In genomic region chr2:178287652-178288344, GRCh38 we compare ENCODE assay signal across 28 cellular contexts.
"Had no signal": no experiment of that assay in that cellular context is flagged by ENCODE, and none has a peak within 500 bp of the region (broad histone marks: within the 10 kb centered on the region; RNA-seq: fewer than 3 reads in every experiment).

No MANE protein-coding gene starts in this region.

- H3K4me1 ChIP-seq: adrenal gland had no signal

- H3K9me3 ChIP-seq: adrenal gland had no signal

- H3K27ac Mint-ChIP-seq: activated CD4-positive, alpha-beta T cell treated with anti-CD3 and anti-CD28 coated beads, Interleukin-2, amount 10 ng/mL, durations not matched to agents 24 days and 14 days; activated CD8-positive, alpha-beta T cell treated with anti-CD3 and anti-CD28 coated beads for 36 hours; activated T-cell treated with anti-CD3 and anti-CD28 coated beads, Interleukin-2, amount 50 U/mL, for 72 hours; activated T-helper 17 cell treated with anti-CD3 and anti-CD28 coated beads, Interleukin-2, amount 50 U/mL, for 72 hours; brain had no signal

- H3K4me1 Mint-ChIP-seq: activated CD4-positive, alpha-beta T cell treated with anti-CD3 and anti-CD28 coated beads, Interleukin-2, amount 10 ng/mL, durations not matched to agents 24 days and 14 days; activated T-helper 17 cell treated with anti-CD3 and anti-CD28 coated beads, Interleukin-2, amount 50 U/mL, for 72 hours had no signal

- H3K27ac ChIP-seq: adrenal gland, PC-9, RWPE1 had no signal

- H3K4me3 ChIP-seq: adrenal gland, PC-9 had no signal

- H3K9me3 Mint-ChIP-seq: activated CD4-positive, alpha-beta T cell treated with anti-CD3 and anti-CD28 coated beads, Interleukin-2, amount 10 ng/mL, durations not matched to agents 24 days and 14 days; activated CD8-positive, alpha-beta T cell treated with anti-CD3 and anti-CD28 coated beads for 36 hours; activated T-cell treated with anti-CD3 and anti-CD28 coated beads, Interleukin-2, amount 50 U/mL, for 72 hours; activated T-helper 17 cell treated with anti-CD3 and anti-CD28 coated beads, Interleukin-2, amount 50 U/mL, for 72 hours had no signal

- H3K27me3 ChIP-seq: adrenal gland had no signal

- H3K4me3 Mint-ChIP-seq: activated CD4-positive, alpha-beta T cell treated with anti-CD3 and anti-CD28 coated beads, Interleukin-2, amount 10 ng/mL, durations not matched to agents 24 days and 14 days; activated CD8-positive, alpha-beta T cell treated with anti-CD3 and anti-CD28 coated beads for 36 hours; activated T-cell treated with anti-CD3 and anti-CD28 coated beads, Interleukin-2, amount 50 U/mL, for 72 hours; activated T-helper 17 cell treated with anti-CD3 and anti-CD28 coated beads, Interleukin-2, amount 50 U/mL, for 72 hours; brain had no signal

- ATAC-seq: activated CD8-positive, alpha-beta T cell treated with anti-CD3 and anti-CD28 coated beads for 36 hours; activated T-cell treated with anti-CD3 and anti-CD28 coated beads, Interleukin-2, amount 50 U/mL, for 72 hours; activated T-helper 17 cell treated with anti-CD3 and anti-CD28 coated beads, Interleukin-2, amount 50 U/mL, for 72 hours; Right ventricle myocardium inferior had no signal

- DNase-seq: activated CD4-positive, alpha-beta T cell treated with anti-CD3 and anti-CD28 coated beads, Interleukin-2, amount 10 ng/mL, durations not matched to agents 24 days and 14 days; activated CD4-positive, alpha-beta T cell treated with anti-CD3 and anti-CD28 coated beads, Interleukin-2, amount 50 U/mL, for 4 hours; activated CD8-positive, alpha-beta T cell treated with anti-CD3 and anti-CD28 coated beads for 36 hours; activated effector memory CD4-positive, alpha-beta T cell treated with anti-CD3 and anti-CD28 coated beads, Interleukin-2, amount 50 U/mL, for 16 hours; activated naive CD4-positive, alpha-beta T cell; activated naive CD4-positive, alpha-beta T cell treated with anti-CD3 and anti-CD28 coated beads, Interleukin-2, amount 50 U/mL, for 16 hours; activated T-cell treated with anti-CD3 and anti-CD28 coated beads, Interleukin-2, amount 50 U/mL, for 1 hour; activated T-cell treated with anti-CD3 and anti-CD28 coated beads, Interleukin-2, amount 50 U/mL, for 72 hours; adrenal gland; anterior cingulate cortex; caudate nucleus; NCI-H1105; NCI-H1417 treated with DMSO at 0.1 percent for 48 hours; NCI-H1930; NCI-H2081 treated with DMSO at 0.1 percent for 48 hours; NCI-H510A; NCI-H526; NCI-H748 treated with DMSO at 0.1 percent for 48 hours; NK-92 treated with Interleukin-12 subunit alpha and Interleukin-12 subunit beta, amount 100 ng/mL, for 24 hours; PC-9; SW 1271; T-helper 1 cell; T-helper 2 cell; T-helper 9 cell had no signal
